10 cellular contexts compared by ENCODE assay signal in genomic region chr3:128226186-128226725, GRCh38.
"Had no signal": no experiment of that assay in that cellular context is flagged by ENCODE, and none has a peak within 500 bp of the region (broad histone marks: within the 10 kb centered on the region; RNA-seq: fewer than 3 reads in every experiment).

No MANE protein-coding gene starts in this region.

- H3K27me3 ChIP-seq: dorsolateral prefrontal cortex, esophagus muscularis mucosa, heart left ventricle had no signal

- H3K27ac Mint-ChIP-seq: activated naive CD8-positive, alpha-beta T cell treated with anti-CD3 and anti-CD28 coated beads for 36 hours; activated T-helper 2 cell treated with anti-CD3 and anti-CD28 coated beads, Interferon-gamma antibody, Interleukin-2, Interleukin-4, amounts not matched to agents 10 μg/mL and 5 μg/mL and 100 μg/mL, durations not matched to agents 14 hours and 24 hours and 36 hours; memory B cell; progenitor cell of endocrine pancreas had no signal

- H3K36me3 ChIP-seq: esophagus muscularis mucosa, heart left ventricle had no signal

- DNase-seq: heart left ventricle; naive B cell; stimulated activated naive CD4-positive, alpha-beta T cell treated with Interleukin-2 at 50 U/mL for 16 hours had no signal

- H3K4me3 ChIP-seq: dorsolateral prefrontal cortex, esophagus muscularis mucosa, heart left ventricle had no signal

- H3K27me3 Mint-ChIP-seq: activated naive CD8-positive, alpha-beta T cell treated with anti-CD3 and anti-CD28 coated beads for 36 hours; memory B cell; naive B cell; progenitor cell of endocrine pancreas had no signal

- H3K4me3 Mint-ChIP-seq: activated naive CD8-positive, alpha-beta T cell treated with anti-CD3 and anti-CD28 coated beads for 36 hours; activated T-cell treated with anti-CD3 and anti-CD28 coated beads, Interleukin-2, amount 50 U/mL, for 4 hours; memory B cell; naive B cell had no signal

- H3K27ac ChIP-seq: dorsolateral prefrontal cortex, esophagus muscularis mucosa, heart left ventricle had no signal
